8 cellular contexts compared by ENCODE assay signal in the genomic region with DNA sequence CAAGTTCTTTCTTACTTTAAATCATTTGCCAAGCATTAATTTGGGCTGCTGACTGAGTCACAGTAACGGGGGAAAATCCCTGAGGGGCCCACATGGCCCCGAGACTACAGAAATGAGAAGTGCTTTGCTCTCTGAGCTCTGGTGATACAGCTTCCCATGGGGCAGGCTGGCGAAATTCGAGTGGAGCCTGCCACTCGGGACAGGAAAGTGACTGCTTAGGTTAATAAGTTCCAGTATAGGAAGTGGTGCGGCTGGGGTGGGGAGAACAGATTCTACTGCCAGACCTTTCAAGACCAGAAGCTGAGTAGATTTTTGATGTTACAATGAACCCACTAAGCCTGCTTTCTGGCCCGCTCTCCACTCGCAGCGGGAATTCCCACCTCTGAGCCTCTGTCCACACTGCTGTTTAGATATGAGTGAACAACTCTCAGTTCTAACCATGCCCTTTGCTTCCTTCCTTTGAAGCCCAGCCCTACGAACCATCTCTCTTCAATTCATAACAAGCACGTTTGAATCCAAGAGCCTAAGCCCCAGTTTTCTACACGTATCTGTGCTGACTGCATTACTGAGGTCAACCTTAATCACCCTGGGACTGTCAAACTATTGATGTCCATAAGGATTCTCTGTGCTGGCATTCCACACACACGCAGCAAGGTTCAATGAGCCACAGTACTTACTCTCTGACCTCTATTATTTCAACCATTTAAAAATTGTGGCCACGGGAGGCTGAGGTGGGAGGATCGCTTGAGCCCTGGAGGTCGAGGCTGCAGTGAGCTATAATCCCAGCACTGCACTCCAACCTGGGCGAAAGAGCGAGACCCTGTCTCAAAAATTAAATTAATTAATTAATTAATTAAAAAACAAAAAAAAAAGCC. TPM values are rescaled to one million over a fixed set of nuclear protein-coding genes. Genes with fewer than 3 reads are reported as not detected.
A peak's percentile ranks its signal among the peaks of the same experiment; 100 is the strongest.
DNase-seq lines count a peak whose midpoint lies in the region; ATAC-seq and TF ChIP-seq lines count a peak whose summit lies in the region.

No MANE protein-coding gene starts in this region.

- no peak overlapping the region for H2AFZ ChIP-seq in hepatocyte

- H3K36me3 ChIP-seq in DOHH2 (ENCODE audit: control insufficient read depth, low read length) (peaks cover 30% of the 10 kb centered on the region), hepatocyte (replicated peaks; ENCODE audit: insufficient read depth, low read depth) (no peaks in the 10 kb centered on the region), Caco-2 (ENCODE audit: control insufficient read depth, insufficient read depth, low read length) (no peaks in the 10 kb centered on the region; the same call in 1 of the 2 replicates)

- H3K4me1 ChIP-seq in DOHH2 (ENCODE audit: control insufficient read depth, low read length) (peaks cover 34% of the 10 kb centered on the region), hepatocyte (ENCODE audit: insufficient read depth) (peaks cover 8% of the 10 kb centered on the region), Caco-2 (no peaks in the 10 kb centered on the region)

- H3K4me3 ChIP-seq in DOHH2 (ENCODE audit: low read length) (peak overlapping the region; percentile 41), hepatocyte (no peak overlapping the region), Caco-2 (ENCODE audit: low read depth, low read length) (no peak overlapping the region)

- no peak overlapping the region; the same call in 1 of the 2 replicates for H3K27ac ChIP-seq in DOHH2 (ENCODE audit: low read depth, low read length)
- H3K27ac ChIP-seq in hepatocyte: peak overlapping the region; percentile 40

- H4K20me1 ChIP-seq in DOHH2 (ENCODE audit: control insufficient read depth, insufficient read depth, low read depth, low read length) (no peaks in the 10 kb centered on the region), hepatocyte (ENCODE audit: insufficient read depth, poor library complexity, severe bottlenecking) (peaks cover 13% of the 10 kb centered on the region)

- POLR2A ChIA-PET in Caco-2 (lab: Charles Lee): no interaction called here

- H3K79me2 ChIP-seq in DOHH2 (ENCODE audit: control insufficient read depth, low read length): peaks cover 62% of the 10 kb centered on the region
- peaks cover 95% of the 10 kb centered on the region for H3K79me2 ChIP-seq in hepatocyte

- CTCF ChIA-PET in Caco-2 (lab: Charles Lee): no interaction called here

- no peaks in the 10 kb centered on the region for H3K27me3 Mint-ChIP-seq in Caco-2 (ENCODE audit: insufficient read depth, unreplicated experiment)

- no peak for TF ChIP-seq CTCF in DOHH2 (IDR thresholded peaks at IDR 0.05; ENCODE audit: low read depth, low read length, poor library complexity, severe bottlenecking)
- no peak for TF ChIP-seq CTCF in hepatocyte (IDR thresholded peaks at IDR 0.05; ENCODE audit: poor library complexity)
- no peak for TF ChIP-seq CTCF in Caco-2 (IDR thresholded peaks at IDR 0.05; ENCODE audit: insufficient read depth in 1 of 2, low read depth in 1 of 2, low read length in 1 of 2, severe bottlenecking in 1 of 2, unreplicated experiment in 1 of 2)

- H3K9me3 Mint-ChIP-seq in Caco-2 (ENCODE audit: unreplicated experiment): no peaks in the 10 kb centered on the region

- H3F3A ChIP-seq in DOHH2 (ENCODE audit: control insufficient read depth, insufficient read depth): 0 out of 2 replicates have a peak, but pooled peaks cover under 1% of the 10 kb centered on the region

- peaks cover 29% of the 10 kb centered on the region for H3K36me3 Mint-ChIP-seq in Caco-2 (ENCODE audit: insufficient read depth, unreplicated experiment)

- no TSS peak for BruUV-seq in Caco-2 (replicated peaks; lab: Mats Ljungman, UMichigan)

- peak overlapping the region; percentile 53 for H3K4me2 ChIP-seq in DOHH2 (ENCODE audit: low read length)
- no peak overlapping the region for H3K4me2 ChIP-seq in hepatocyte

- 85% methylated on average over 18 of the region's 18 CpGs for WGBS in hepatocyte (ENCODE audit: low lambda C conversion rate, missing lambda C conversion rate)

- H3K9me3 ChIP-seq in DOHH2 (ENCODE audit: control insufficient read depth, insufficient read depth, low read length): no peaks in the 10 kb centered on the region
- no peaks in the 10 kb centered on the region for H3K9me3 ChIP-seq in hepatocyte (ENCODE audit: low read depth)
- no peaks in the 10 kb centered on the region for H3K9me3 ChIP-seq in Caco-2

- H3K4me1 Mint-ChIP-seq in Caco-2 (ENCODE audit: low read depth, unreplicated experiment): no peaks in the 10 kb centered on the region

- no peaks in the 10 kb centered on the region for H3K9me2 ChIP-seq in DOHH2 (replicated peaks; ENCODE audit: control insufficient read depth, low read length)
- no peaks in the 10 kb centered on the region for H3K9me2 ChIP-seq in hepatocyte (replicated peaks; ENCODE audit: insufficient read depth)

- intact Hi-C loops in Caco-2 (cut with micrococcal nuclease; ENCODE audit: unreplicated experiment): no loop called here

- no peak overlapping the region for H3K4me3 Mint-ChIP-seq in Caco-2 (ENCODE audit: unreplicated experiment)

- ATAC-seq in GM21619 (IDR thresholded peaks at IDR 0.05; ENCODE audit: unreplicated experiment): peak; percentile 74

- H3K27me3 ChIP-seq in DOHH2 (ENCODE audit: control insufficient read depth, low read length): no peaks in the 10 kb centered on the region
- H3K27me3 ChIP-seq in hepatocyte: no peaks in the 10 kb centered on the region
- H3K27me3 ChIP-seq in Caco-2 (replicated peaks; ENCODE audit: control insufficient read depth, insufficient read depth, low read length): no peaks in the 10 kb centered on the region

- no peak overlapping the region for H3K27ac Mint-ChIP-seq in Caco-2 (ENCODE audit: unreplicated experiment)

- DNase-seq in NOMO-1 (lab: John Stamatoyannopoulos, UW; ENCODE audit: unreplicated experiment in 2 of 2) (peak; percentile 28 to 55), hepatocyte (ENCODE audit: low spot score) (no peak), AML-193 (lab: John Stamatoyannopoulos, UW) (no peak), Caco-2 (no peak)
- peak; percentile 28 for DNase-seq in activated effector memory CD4-positive, alpha-beta T cell treated with Interleukin-2 at 50 U/mL for 16 hours
- DNase-seq in stimulated activated CD8-positive, alpha-beta memory T cell treated with anti-CD3 and anti-CD28 coated beads, Interleukin-15, amount 100 ng/mL, for 24 hours (ENCODE audit: low read depth): peak; percentile 36

RNA-seq across cellular contexts. Expression of gene ZBTB17, which starts 9.6 kb away (rescaled TPM):
- total RNA-seq in hepatocyte (15.3 and 16.8 TPM in 2 replicates), Caco-2 (2022) (21.5 and 23.5 TPM in 2 replicates)
- polyA plus RNA-seq in hepatocyte: 32.3 and 51.1 TPM in 2 replicates

RNA-seq across cellular contexts. Expression of gene SRARP, which starts 37.7 kb away (rescaled TPM):
- total RNA-seq in hepatocyte: not detected in 2 replicates
- polyA plus RNA-seq in hepatocyte: not detected in 2 replicates
- total RNA-seq in Caco-2 (2022): 0.16 TPM in 1 of 2 replicates, not detected in the other

RNA-seq across cellular contexts. Expression of gene HSPB7, which starts 51.5 kb away (rescaled TPM):
- total RNA-seq in hepatocyte (12.6 and 17.4 TPM in 2 replicates), Caco-2 (2022) (not detected in 2 replicates)
- polyA plus RNA-seq in hepatocyte: 59.4 and 66.2 TPM in 2 replicates

RNA-seq across cellular contexts. Expression of gene CLCNKA, which starts 55.5 kb away (rescaled TPM):
- 1.0 and 1.3 TPM in 2 replicates for total RNA-seq in hepatocyte
- polyA plus RNA-seq in hepatocyte: 1.3 and 2.7 TPM in 2 replicates
- 0.46 TPM in 1 of 2 replicates, not detected in the other for total RNA-seq in Caco-2 (2022)

Comparison
In these comparisons a context has a peak if more than half of its experiments do, and no peak if none do; other contexts are left out.
1. DNase-seq: peak in NOMO-1 (2 of 2), activated effector memory CD4-positive, alpha-beta T cell treated with Interleukin-2 at 50 U/mL for 16 hours (single experiment) and stimulated activated CD8-positive, alpha-beta memory T cell treated with anti-CD3 and anti-CD28 coated beads, Interleukin-15, amount 100 ng/mL, for 24 hours (single experiment); none in hepatocyte (single experiment), AML-193 (0 of 2) and Caco-2 (0 of 2).
2. RNA of gene HSPB7, which starts 51.5 kb away (total RNA-seq): 12.6 to 17.4 TPM in hepatocyte; not detected in Caco-2; every median in the first group is over 10 times any median in the second.